13 cellular contexts compared by ENCODE assay signal in the genomic region with DNA sequence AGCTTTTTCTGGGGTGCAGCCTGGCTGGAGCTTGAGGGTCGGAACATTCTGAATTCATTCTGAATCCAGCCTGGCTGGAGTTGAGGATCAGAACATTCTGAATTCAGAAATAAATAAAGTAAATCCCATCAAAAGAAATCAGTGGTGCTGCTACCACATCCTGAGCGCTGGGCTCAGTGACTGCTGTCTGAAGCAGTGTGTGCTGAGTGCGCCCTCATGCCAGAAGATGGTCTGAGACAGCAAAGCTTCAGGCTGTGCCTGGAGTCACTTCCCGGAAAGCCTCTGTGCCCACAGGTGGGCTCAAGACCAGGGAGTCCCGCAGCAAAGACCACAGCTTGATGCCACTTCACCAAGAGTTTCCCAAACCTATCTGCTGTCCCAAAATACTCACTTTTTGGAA.
DNase-seq lines count a peak whose midpoint lies in the region; ATAC-seq and TF ChIP-seq lines count a peak whose summit lies in the region.
"Had no signal": no experiment of that assay in that cellular context is flagged by ENCODE, and none has a peak within 500 bp of the region (broad histone marks: within the 10 kb centered on the region; RNA-seq: fewer than 3 reads in every experiment).

No MANE protein-coding gene starts in this region.

- peak overlapping the region; percentile 51 for H3K4me2 ChIP-seq in neural progenitor cell
- H3K4me2 ChIP-seq: SK-N-SH had no signal

- no peaks in the 10 kb centered on the region for H4K20me1 ChIP-seq in neural progenitor cell (ENCODE audit: low read depth)

- no peaks in the 10 kb centered on the region for H3K79me2 ChIP-seq in neural progenitor cell (ENCODE audit: low read depth)

- H3K27ac ChIP-seq in A673 (ENCODE audit: low read depth, low read length, poor library complexity, severe bottlenecking) (peak overlapping the region; percentile 47), HUES6 (ENCODE audit: low read depth, low read length) (no peak overlapping the region), neural progenitor cell (no peak overlapping the region)

- ATAC-seq in GM18519 (IDR thresholded peaks at IDR 0.05; ENCODE audit: low FRiP score, unreplicated experiment) (no peak), HG03159 (IDR thresholded peaks at IDR 0.05; ENCODE audit: unreplicated experiment) (no peak)
- ATAC-seq: Panc1 had no signal

- TF ChIP-seq CTCF in A673 (conservative IDR thresholded peaks at IDR 0.05; ENCODE audit: low read depth, low read length), result no peak
- no peak for TF ChIP-seq CTCF in brain (conservative IDR thresholded peaks at IDR 0.05)
- no peak for TF ChIP-seq CTCF in neural progenitor cell (IDR thresholded peaks at IDR 0.05)

- H3K9me3 ChIP-seq in A673 (ENCODE audit: low read depth, low read length, poor library complexity, severe bottlenecking) (peaks cover 14% of the 10 kb centered on the region), HUES6 (ENCODE audit: control insufficient read depth, insufficient read depth, low read depth, low read length) (peaks cover 14% of the 10 kb centered on the region), neural progenitor cell (ENCODE audit: low read depth) (peaks cover 3% of the 10 kb centered on the region)

- H3K9ac ChIP-seq in HUES6 (ENCODE audit: low read length) (no peak overlapping the region), neural progenitor cell (no peak overlapping the region)
- H3K9ac ChIP-seq: SK-N-SH had no signal

- no peaks in the 10 kb centered on the region for H3F3A ChIP-seq in neural progenitor cell (ENCODE audit: low read depth)

- H3K27ac Mint-ChIP-seq in brain (peak overlapping the region in 4 of 5 experiments; percentile 72 to 92 (median 74)), neural progenitor cell (peak overlapping the region; percentile 65)
- H3K27ac Mint-ChIP-seq: IgD-negative memory B cell had no signal

- peak overlapping the region in 3 of 5 experiments; percentile 24 to 70 (median 56) for H3K4me3 Mint-ChIP-seq in brain
- H3K4me3 Mint-ChIP-seq in neural progenitor cell, result no peak overlapping the region

- CTCF ChIA-PET in A673 (lab: Charles Lee), result no interaction called here

- H3K4me3 ChIP-seq in A673 (ENCODE audit: low read depth, low read length, poor library complexity, severe bottlenecking) (peak overlapping the region; percentile 7), HUES6 (ENCODE audit: low read depth, low read length) (peak overlapping the region; percentile 29; the same call in 1 of the 2 replicates), neural progenitor cell (no peak overlapping the region)

- no peaks in the 10 kb centered on the region for H3K36me3 ChIP-seq in A673 (ENCODE audit: insufficient read depth, low read length, poor library complexity, severe bottlenecking)
- no peaks in the 10 kb centered on the region for H3K36me3 ChIP-seq in HUES6 (ENCODE audit: control insufficient read depth, insufficient read depth, low read length)
- H3K36me3 ChIP-seq in neural progenitor cell, result no peaks in the 10 kb centered on the region

- peaks cover 22% of the 10 kb centered on the region for H3K4me1 ChIP-seq in A673 (ENCODE audit: insufficient read depth, low read length, poor library complexity, severe bottlenecking)
- H3K4me1 ChIP-seq in HUES6 (ENCODE audit: control insufficient read depth, insufficient read depth, low read length), result peaks cover 19% of the 10 kb centered on the region
- H3K4me1 ChIP-seq in neural progenitor cell, result peaks cover 12% of the 10 kb centered on the region

- intact Hi-C loops in A673 (cut with micrococcal nuclease; ENCODE audit: unreplicated experiment), result loop anchor here (10.0 kb wide), 1 partner anchor 127 kb away; no protein-coding TSS in a partner anchor

- H3K27me3 Mint-ChIP-seq in brain, result peaks cover 6% of the 10 kb centered on the region
- H3K27me3 Mint-ChIP-seq in neural progenitor cell (ENCODE audit: insufficient read depth, low read depth), result peaks cover 14% of the 10 kb centered on the region
- H3K27me3 Mint-ChIP-seq: IgD-negative memory B cell had no signal

- peak overlapping the region; percentile 15 for H2AFZ ChIP-seq in neural progenitor cell (replicated peaks)

- H3K9me3 Mint-ChIP-seq in brain (peaks cover 14 to 26% (median 19%) of the 10 kb centered on the region in 5 experiments), neural progenitor cell (peaks cover 27% of the 10 kb centered on the region)

- no peak for DNase-seq in A673 (ENCODE audit: low spot score)
- no peak for DNase-seq in neural progenitor cell (ENCODE audit: low spot score)
- DNase-seq in putamen (ENCODE audit: low spot score), result no peak
- DNase-seq in CD1c-positive myeloid dendritic cell (ENCODE audit: extremely low spot score), result no peak
- DNase-seq: NCI-H774, Right ventricle myocardium superior, SK-N-SH had no signal

- H3K4me1 Mint-ChIP-seq in brain, result peaks cover 23% of the 10 kb centered on the region
- H3K4me1 Mint-ChIP-seq in neural progenitor cell, result peaks cover 22% of the 10 kb centered on the region
- H3K4me1 Mint-ChIP-seq: IgD-negative memory B cell had no signal

- POLR2A ChIA-PET in A673 (lab: Charles Lee; ENCODE audit: low non-redundant PET), result no interaction called here

- H3K27me3 ChIP-seq in A673 (replicated peaks; ENCODE audit: insufficient read depth, low read depth, low read length, poor library complexity) (no peaks in the 10 kb centered on the region), HUES6 (ENCODE audit: control insufficient read depth, insufficient read depth, low read length) (no peaks in the 10 kb centered on the region), neural progenitor cell (no peaks in the 10 kb centered on the region)

- BruUV-seq in A673 (replicated peaks; lab: Mats Ljungman, UMichigan), result no TSS peak

- peaks cover 5% of the 10 kb centered on the region for H3K36me3 Mint-ChIP-seq in brain
- peaks cover 8% of the 10 kb centered on the region for H3K36me3 Mint-ChIP-seq in neural progenitor cell
- H3K36me3 Mint-ChIP-seq: IgD-negative memory B cell had no signal
